ENCODE assay signal across 9 cellular contexts in genomic region chr11:3836903-3837302, GRCh38. TPM values are rescaled to one million over a fixed set of nuclear protein-coding genes. Genes with fewer than 3 reads are reported as not detected.
DNase-seq lines count a peak whose midpoint lies in the region; ATAC-seq and TF ChIP-seq lines count a peak whose summit lies in the region.
"Had no signal": no experiment of that assay in that cellular context is flagged by ENCODE, and none has a peak within 500 bp of the region (broad histone marks: within the 10 kb centered on the region; RNA-seq: fewer than 3 reads in every experiment).

No MANE protein-coding gene starts in this region.

- H3K9me2 ChIP-seq in OCI-LY7 (ENCODE audit: insufficient read depth, low read length): no peaks in the 10 kb centered on the region

- no TSS peak for BruUV-seq in OCI-LY7 (replicated peaks; lab: Mats Ljungman, UMichigan)

- peaks cover 37 to 46% of the 10 kb centered on the region in 2 donors for H3K36me3 Mint-ChIP-seq in CD14-positive monocyte
- H3K36me3 Mint-ChIP-seq in activated naive CD4-positive, alpha-beta T cell treated with anti-CD3 and anti-CD28 coated beads, Interleukin-2, amount 50 U/mL, for 72 hours: peaks cover 43 to 55% of the 10 kb centered on the region in 2 donors
- peaks cover 0 to 11% of the 10 kb centered on the region in 2 donors for H3K36me3 Mint-ChIP-seq in naive B cell

- H3K27ac ChIP-seq in OCI-LY7 (ENCODE audit: low read depth, low read length, poor library complexity, severe bottlenecking): peak overlapping the region; percentile 82

- peak; percentile 62 for DNase-seq in CD14-positive monocyte (ENCODE audit: low spot score)
- DNase-seq in OCI-LY7 (ENCODE audit: low spot score): peak; percentile 68
- peak; percentile 35 to 71 for DNase-seq in activated naive CD4-positive, alpha-beta T cell treated with anti-CD3 and anti-CD28 coated beads, Interleukin-2, amount 50 U/mL, for 72 hours (ENCODE audit: low spot score in 2 of 2)
- no peak for DNase-seq in naive B cell
- no peak for DNase-seq in retina
- no peak for DNase-seq in GM10266 (ENCODE audit: extremely low spot score)
- DNase-seq: NCI-H446 treated with DMSO at 0.1 percent for 48 hours had no signal

- peaks cover 72% of the 10 kb centered on the region; the same call in 1 of the 2 replicates for H3K79me2 ChIP-seq in OCI-LY7 (ENCODE audit: insufficient read depth, low read depth, low read length)

- H3K4me1 Mint-ChIP-seq in CD14-positive monocyte (peaks cover 82% of the 10 kb centered on the region), naive B cell (peaks cover 72 to 88% (median 85%) of the 10 kb centered on the region in 3 donors)

- H3K9me3 ChIP-seq in OCI-LY7 (ENCODE audit: low read length): no peaks in the 10 kb centered on the region

- POLR2A ChIA-PET in OCI-LY7 (lab: Charles Lee): interaction anchor here (0.6 to 6.3 kb wide), 4 partner anchors 17 to 266 kb away, joined by 3 to 75 read pairs (median 3); partner anchors contain the start of gene STIM1

- peaks cover 25% of the 10 kb centered on the region; the same call in 1 of the 2 replicates for H4K20me1 ChIP-seq in OCI-LY7 (ENCODE audit: insufficient read depth, low read length)

- CTCF ChIA-PET in OCI-LY7 (lab: Charles Lee; ENCODE audit: unreplicated experiment): interaction anchor here (0.6 to 1.5 kb wide), 5 partner anchors 10 to 26 kb away, joined by 3 to 6 read pairs (median 3); partner anchors contain the start of gene STIM1

- H3K36me3 ChIP-seq in OCI-LY7 (ENCODE audit: insufficient read depth, low read length): peaks cover 45% of the 10 kb centered on the region

- peak overlapping the region; percentile 96 to 98 for H3K4me3 Mint-ChIP-seq in CD14-positive monocyte
- peak overlapping the region; percentile 30 to 98 (median 70) for H3K4me3 Mint-ChIP-seq in naive B cell

- TF ChIP-seq CTCF in CD14-positive monocyte (IDR thresholded peaks at IDR 0.05) (no peak), OCI-LY7 (conservative IDR thresholded peaks at IDR 0.05; ENCODE audit: low read length) (no peak), GM10266 (IDR thresholded peaks at IDR 0.05; ENCODE audit: control insufficient read depth, insufficient read depth, low read depth, missing control alignments) (no peak)

- H2AFZ ChIP-seq in OCI-LY7 (ENCODE audit: low read length): no peak overlapping the region

- peak overlapping the region; percentile 81 for H3K4me3 ChIP-seq in OCI-LY7 (ENCODE audit: low read depth, low read length, poor library complexity, severe bottlenecking)

- peaks cover 67% of the 10 kb centered on the region for H3K4me1 ChIP-seq in OCI-LY7 (ENCODE audit: insufficient read depth, low read length, poor library complexity, severe bottlenecking)

- intact Hi-C loops in CD14-positive monocyte (cut with micrococcal nuclease): loop anchor here in 1 of 2 donors (5.0 kb wide), 1 partner anchor 40 kb away; the partner anchor contains the start of gene NUP98
- intact Hi-C loops in OCI-LY7 (cut with micrococcal nuclease; ENCODE audit: unreplicated experiment): loop anchor here (1.0 kb wide), 1 partner anchor 40 kb away; the partner anchor contains the start of gene NUP98

- H3K27ac Mint-ChIP-seq in CD14-positive monocyte: peak overlapping the region; percentile 92 to 98 (median 96)
- H3K27ac Mint-ChIP-seq in activated naive CD4-positive, alpha-beta T cell treated with anti-CD3 and anti-CD28 coated beads, Interleukin-2, amount 50 U/mL, for 72 hours: peak overlapping the region; percentile 24 to 93
- peak overlapping the region in 4 of 6 donors; percentile 78 to 95 (median 90) for H3K27ac Mint-ChIP-seq in naive B cell

- ATAC-seq in activated naive CD4-positive, alpha-beta T cell treated with anti-CD3 and anti-CD28 coated beads, Interleukin-2, amount 50 U/mL, for 72 hours: no peak
- ATAC-seq in naive B cell (ENCODE audit: low read depth in 2 of 2) (no peak), HG02678 (IDR thresholded peaks at IDR 0.05; ENCODE audit: unreplicated experiment) (no peak), HG03159 (IDR thresholded peaks at IDR 0.05; ENCODE audit: unreplicated experiment) (no peak)

- H3K4me2 ChIP-seq in OCI-LY7 (ENCODE audit: low read length): peak overlapping the region; percentile 89

- no peaks in the 10 kb centered on the region for H3K27me3 Mint-ChIP-seq in CD14-positive monocyte (ENCODE audit: low read depth in 3 of 3)
- H3K27me3 Mint-ChIP-seq in naive B cell: no peaks in the 10 kb centered on the region

- H3K9me3 Mint-ChIP-seq in CD14-positive monocyte (peaks cover 0 to 2% (median 0%) of the 10 kb centered on the region in 7 donors), naive B cell (no peaks in the 10 kb centered on the region)
- no peaks in the 10 kb centered on the region for H3K9me3 Mint-ChIP-seq in activated naive CD4-positive, alpha-beta T cell treated with anti-CD3 and anti-CD28 coated beads, Interleukin-2, amount 50 U/mL, for 72 hours

RNA-seq across cellular contexts. Expression of gene RHOG, which starts 3.9 kb away (rescaled TPM):
- polyA plus RNA-seq in CD14-positive monocyte: 100 to 1,000 TPM; 315 to 458 TPM
- 20.9 and 26.2 TPM in 2 replicates for total RNA-seq in OCI-LY7 (2014; rRNA removed; shearing (Covaris generic))
- total RNA-seq in OCI-LY7 (2022): 54.8 and 57.8 TPM in 2 replicates
- 100 to 1,000 TPM; 109 to 154 TPM for total RNA-seq in activated naive CD4-positive, alpha-beta T cell treated with anti-CD3 and anti-CD28 coated beads, Interleukin-2, amount 50 U/mL, for 72 hours
- 100 to 1,000 TPM in 5 of 6 donors, 10 to 100 TPM in 1; 88.9 to 144 (median 117) TPM for polyA plus RNA-seq in naive B cell (ENCODE audit: low read depth in 6 of 6)

RNA-seq across cellular contexts. Expression of gene STIM1, which starts 18.6 kb away (rescaled TPM):
- polyA plus RNA-seq in CD14-positive monocyte (10 to 100 TPM; 14.0 to 21.0 TPM), naive B cell (ENCODE audit: low read depth in 6 of 6) (10 to 100 TPM; 29.1 to 51.9 (median 35.0) TPM)
- total RNA-seq in OCI-LY7 (2014; rRNA removed; shearing (Covaris generic)): 20.9 and 21.0 TPM in 2 replicates
- 49.1 and 55.4 TPM in 2 replicates for total RNA-seq in OCI-LY7 (2022)
- 10 to 100 TPM; 75.8 to 88.8 TPM for total RNA-seq in activated naive CD4-positive, alpha-beta T cell treated with anti-CD3 and anti-CD28 coated beads, Interleukin-2, amount 50 U/mL, for 72 hours

RNA-seq across cellular contexts. Expression of gene PGAP2, which starts 28.5 kb away (rescaled TPM):
- polyA plus RNA-seq in CD14-positive monocyte (1 to 10 TPM; 5.8 to 6.8 TPM), naive B cell (ENCODE audit: low read depth in 6 of 6) (10 to 100 TPM; 16.6 to 29.1 (median 19.3) TPM)
- 15.1 and 23.9 TPM in 2 replicates for total RNA-seq in OCI-LY7 (2014; rRNA removed; shearing (Covaris generic))
- total RNA-seq in OCI-LY7 (2022): 44.0 and 47.9 TPM in 2 replicates
- total RNA-seq in activated naive CD4-positive, alpha-beta T cell treated with anti-CD3 and anti-CD28 coated beads, Interleukin-2, amount 50 U/mL, for 72 hours: 10 to 100 TPM; 27.1 to 33.5 TPM

RNA-seq across cellular contexts. Expression of gene NUP98, which starts 39.5 kb away (rescaled TPM):
- polyA plus RNA-seq in CD14-positive monocyte (10 to 100 TPM; 19.6 to 28.5 TPM), naive B cell (ENCODE audit: low read depth in 6 of 6) (10 to 100 TPM; 29.4 to 57.0 (median 38.7) TPM)
- total RNA-seq in OCI-LY7 (2014; rRNA removed; shearing (Covaris generic)): 83.9 and 102 TPM in 2 replicates
- 112 and 115 TPM in 2 replicates for total RNA-seq in OCI-LY7 (2022)
- 100 to 1,000 TPM in 1 of 2 donors, 10 to 100 TPM in 1; 98.0 to 131 TPM for total RNA-seq in activated naive CD4-positive, alpha-beta T cell treated with anti-CD3 and anti-CD28 coated beads, Interleukin-2, amount 50 U/mL, for 72 hours

Comparison
In these comparisons a context has a peak if more than half of its experiments do, and no peak if none do; other contexts are left out.
1. DNase-seq: peak in CD14-positive monocyte (single experiment), OCI-LY7 (single experiment) and activated naive CD4-positive, alpha-beta T cell treated with anti-CD3 and anti-CD28 coated beads, Interleukin-2, amount 50 U/mL, for 72 hours (2 of 2); none in naive B cell (single experiment), retina (single experiment) and GM10266 (single experiment).
2. Peak in every context shown above with its lines, with median percentiles within 50 percentile points of each other: H3K27ac Mint-ChIP-seq.